ENCODE assay signal across 24 cellular contexts in the genomic region with DNA sequence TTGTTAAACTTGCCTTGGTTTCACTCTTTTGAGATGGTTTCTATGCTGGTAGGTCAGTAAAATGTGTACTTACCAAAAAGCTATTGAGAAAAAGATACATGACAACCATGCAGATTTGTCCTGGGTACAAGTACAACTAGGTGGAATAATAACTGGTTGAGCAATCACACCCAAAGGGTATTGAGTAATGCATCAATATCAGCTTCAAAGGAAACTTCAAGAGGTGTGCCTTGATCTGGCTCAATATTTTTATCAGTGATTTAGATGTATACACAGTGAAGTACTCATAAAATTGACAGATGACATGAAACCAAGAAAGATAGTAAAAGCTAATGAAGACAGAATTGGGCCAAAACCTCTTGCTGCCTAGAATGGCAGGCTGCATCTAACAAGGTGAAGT. TPM values are rescaled to one million over a fixed set of nuclear protein-coding genes. Genes with fewer than 3 reads are reported as not detected.
DNase-seq lines count a peak whose midpoint lies in the region; ATAC-seq, FAIRE-seq and TF ChIP-seq lines count a peak whose summit lies in the region.
"Had no signal": no experiment of that assay in that cellular context is flagged by ENCODE, and none has a peak within 500 bp of the region (broad histone marks: within the 10 kb centered on the region; RNA-seq: fewer than 3 reads in every experiment).

No MANE protein-coding gene starts in this region.

- TF ChIP-seq CTCF in GM23338 (conservative IDR thresholded peaks at IDR 0.05; ENCODE audit: low read depth in 2 of 2): no peak
- TF ChIP-seq CTCF in K562 (IDR thresholded peaks at IDR 0.05 in 2 of 3, conservative IDR thresholded peaks at IDR 0.05 in 1 of 3; ENCODE audit: insufficient read depth in 2 of 3, low read depth in 1 of 3, low read length in 3 of 3): no peak
- TF ChIP-seq CTCF in epithelial cell of esophagus (IDR thresholded peaks at IDR 0.05; ENCODE audit: insufficient read depth, low read depth, low read length, missing control alignments): no peak

- in situ Hi-C loops in K562 (cut with MboI): no loop called here

- H3K4me3 ChIP-seq in GM23338 (no peak overlapping the region), K562 (no peak overlapping the region), epithelial cell of esophagus (ENCODE audit: low read length) (no peak overlapping the region)
- H3K4me3 ChIP-seq: BLaER1 had no signal

- DNase-seq in GM23338 (ENCODE audit: low spot score) (no peak), K562 (ENCODE audit: extremely low read depth in 1 of 4, low spot score in 3 of 4) (no peak), epithelial cell of esophagus (ENCODE audit: low read depth) (peak; percentile 44), GM12891 (ENCODE audit: insufficient read length, low spot score) (no peak), DMS153 treated with DMSO at 0.1 percent for 48 hours (lab: John Stamatoyannopoulos, UW; ENCODE audit: unreplicated experiment) (no peak), NCI-H1436 (lab: John Stamatoyannopoulos, UW) (no peak)
- DNase-seq: 8988T; ACHN; BE2C; C1 segment of cervical spinal cord; CD4-positive, alpha-beta memory T cell; CD4-positive, CD25-positive, alpha-beta regulatory T cell; CD8-positive, alpha-beta memory T cell; COR-L47; DMS 273 treated with DMSO at 0.1 percent for 48 hours; DMS153; DMS79 treated with DMSO at 0.1 percent for 48 hours; GF-D8 had no signal

- H3K36me3 ChIP-seq in GM23338 (ENCODE audit: insufficient read depth) (no peaks in the 10 kb centered on the region), K562 (ENCODE audit: control insufficient read depth, insufficient read depth, low read length) (no peaks in the 10 kb centered on the region)
- H3K36me3 ChIP-seq: BE2C, BLaER1 had no signal

- H3K9ac ChIP-seq in K562 (ENCODE audit: insufficient read depth in 1 of 2, low read depth in 2 of 2, low read length in 2 of 2): no peak overlapping the region
- H3K9ac ChIP-seq: BLaER1 had no signal

- H3K27ac ChIP-seq in GM23338 (ENCODE audit: low read depth) (no peak overlapping the region), K562 (ENCODE audit: extremely low read depth, low read depth, low read length) (no peak overlapping the region)
- H3K27ac ChIP-seq: BLaER1 had no signal

- no peaks in the 10 kb centered on the region for H3K36me3 Mint-ChIP-seq in GM23338 (ENCODE audit: low read depth)
- H3K36me3 Mint-ChIP-seq: CD14-positive monocyte; CD4-positive, alpha-beta memory T cell; CD4-positive, CD25-positive, alpha-beta regulatory T cell; CD8-positive, alpha-beta memory T cell had no signal

- ATAC-seq in GM23338: no peak
- ATAC-seq in K562: no peak

- intact Hi-C loops in K562 (cut with micrococcal nuclease): no loop called here

- no peaks in the 10 kb centered on the region for H3K4me1 Mint-ChIP-seq in GM23338
- H3K4me1 Mint-ChIP-seq: CD4-positive, alpha-beta memory T cell had no signal

- H3K9me3 ChIP-seq in K562 (replicated peaks; ENCODE audit: control insufficient read depth, insufficient read depth, low read depth, low read length): no peaks in the 10 kb centered on the region
- H3K9me3 ChIP-seq: BE2C, BLaER1 had no signal

- TF ChIP-seq POLR2A in K562 (conservative IDR thresholded peaks at IDR 0.05) (no peak), GM12891 (IDR thresholded peaks at IDR 0.05; ENCODE audit: low read depth, low read length) (no peak)

- CTCF ChIA-PET in K562 (lab: Yijun Ruan, JAX; ENCODE audit: low intra/inter-chr PET ratio): no interaction called here

- no peak for TF ChIP-seq EP300 in K562 (IDR thresholded peaks at IDR 0.05; ENCODE audit: low read length)

- H2AFZ ChIP-seq in GM23338: peak overlapping the region; percentile 56; the same call in 1 of the 2 replicates
- no peak overlapping the region for H2AFZ ChIP-seq in K562 (ENCODE audit: low read depth, low read length)

- H3K27me3 Mint-ChIP-seq in GM23338 (ENCODE audit: insufficient read depth, low read depth, poor library complexity): no peaks in the 10 kb centered on the region

- H3K9me3 Mint-ChIP-seq in GM23338: no peaks in the 10 kb centered on the region
- H3K9me3 Mint-ChIP-seq: CD4-positive, CD25-positive, alpha-beta regulatory T cell; CD8-positive, alpha-beta memory T cell had no signal

- no peak for TF ChIP-seq RAD21 in K562 (CRISPR knock-in tag; conservative IDR thresholded peaks at IDR 0.05 in 1 of 2, IDR thresholded peaks at IDR 0.05 in 1 of 2)

- BruUV-seq in K562 (replicated peaks; lab: Mats Ljungman, UMichigan): no TSS peak

- H3K4me3 Mint-ChIP-seq in GM23338: no peak overlapping the region
- H3K4me3 Mint-ChIP-seq: CD14-positive monocyte; CD4-positive, alpha-beta memory T cell; CD4-positive, CD25-positive, alpha-beta regulatory T cell; CD8-positive, alpha-beta memory T cell had no signal

- FAIRE-seq in K562 (lab: Jason Lieb, UNC) (no peak), GM12891 (lab: Jason Lieb, UNC) (no peak)
- FAIRE-seq: A204.1, G401.6, GM12892, GM18507 had no signal

- H3K4me2 ChIP-seq in GM23338 (no peak overlapping the region), K562 (ENCODE audit: insufficient read depth, low read length) (no peak overlapping the region)
- H3K4me2 ChIP-seq: BLaER1 had no signal

- H3K79me2 ChIP-seq in GM23338 (replicated peaks; ENCODE audit: insufficient read depth): no peaks in the 10 kb centered on the region
- H3K79me2 ChIP-seq in K562 (ENCODE audit: control insufficient read depth, insufficient read depth, low read length): no peaks in the 10 kb centered on the region

- H3K27me3 ChIP-seq in GM23338 (ENCODE audit: insufficient read depth) (no peaks in the 10 kb centered on the region), K562 (ENCODE audit: control insufficient read depth in 2 of 2, insufficient read depth in 2 of 2, low read length in 2 of 2) (peaks cover 3 to 11% of the 10 kb centered on the region in 2 experiments; a peak in 4 of 5 replicates)
- H3K27me3 ChIP-seq: BE2C, BLaER1 had no signal

- H3K4me1 ChIP-seq in GM23338 (ENCODE audit: insufficient read depth) (no peaks in the 10 kb centered on the region), K562 (replicated peaks in 1 of 2; ENCODE audit: control insufficient read depth in 2 of 2, insufficient read depth in 2 of 2, low read length in 2 of 2) (no peaks in the 10 kb centered on the region)
- H3K4me1 ChIP-seq: BE2C, BLaER1 had no signal

- no peaks in the 10 kb centered on the region for H3K9me1 ChIP-seq in K562 (ENCODE audit: control insufficient read depth, insufficient read depth, low read length)

- peaks cover 3% of the 10 kb centered on the region; the same call in 1 of the 2 replicates for H3K9me2 ChIP-seq in GM23338 (ENCODE audit: insufficient read depth)

- no peak overlapping the region for H3K27ac Mint-ChIP-seq in GM23338
- H3K27ac Mint-ChIP-seq: CD14-positive monocyte; CD8-positive, alpha-beta memory T cell had no signal

- H4K20me1 ChIP-seq in GM23338 (replicated peaks; ENCODE audit: insufficient read depth) (no peaks in the 10 kb centered on the region), K562 (replicated peaks; ENCODE audit: control insufficient read depth, insufficient read depth, low read length) (no peaks in the 10 kb centered on the region)
- H4K20me1 ChIP-seq: BLaER1 had no signal

- POLR2A ChIA-PET in K562 (lab: Yijun Ruan, JAX): interaction anchor here (0.9 to 1.8 kb wide), 2 partner anchors 10 to 13 kb away, joined by 3 to 5 read pairs; no protein-coding TSS in a partner anchor

- H3F3A ChIP-seq in GM23338 (replicated peaks; ENCODE audit: low read depth): no peaks in the 10 kb centered on the region

TF ChIP-seq in GM23338, 12 proteins besides CTCF, POLR2A, EP300 and RAD21 (continues in another document):
- TF ChIP-seq EZH2 (IDR thresholded peaks at IDR 0.05; ENCODE audit: low read depth, unreplicated experiment): no peak

TF ChIP-seq in K562, 482 proteins besides CTCF, POLR2A, EP300 and RAD21:
- TF ChIP-seq IFI16 (CRISPR knock-in tag; IDR thresholded peaks at IDR 0.05) (no peak), CEBPB (tag; IDR thresholded peaks at IDR 0.05) (peak; percentile 48), ZNF668 (CRISPR knock-in tag; IDR thresholded peaks at IDR 0.05) (no peak), GATAD2A (IDR thresholded peaks at IDR 0.05) (no peak)

TF ChIP-seq in GM12891, 5 proteins besides CTCF, POLR2A, EP300 and RAD21:
- TF ChIP-seq PAX5 (IDR thresholded peaks at IDR 0.05; ENCODE audit: insufficient read depth, low read length, severe bottlenecking) (no peak), SPI1 (IDR thresholded peaks at IDR 0.05; ENCODE audit: low read depth, low read length) (no peak), POU2F2 (IDR thresholded peaks at IDR 0.05; ENCODE audit: low read depth, low read length) (no peak), POLR2AphosphoS5 (IDR thresholded peaks at IDR 0.05; ENCODE audit: low read depth, low read length) (no peak), TAF1 (IDR thresholded peaks at IDR 0.05; ENCODE audit: low read depth, low read length) (no peak)

RNA-seq across cellular contexts. Expression of a gene that starts 21.7 kb away (rescaled TPM):
- 60.8 and 67.4 TPM in 2 replicates for total RNA-seq in GM23338 (2014; rRNA removed; shearing (Covaris generic))
- polyA plus RNA-seq in GM23338 (2016; fragmentation: Nextera tagmentation; extraction: Ambion mirVana) (36.4 and 37.4 TPM in 2 replicates), K562 (2011; rRNA removed) (36.6 and 42.8 TPM in 2 replicates), K562 (2014; fragmentation: Illumina TruSeq; extraction: Trizol) (35.4 and 40.2 TPM in 2 replicates), K562 (2014; fragmentation: Nextera tagmentation; extraction: Ambion mirVana) (10 to 100 TPM; 14.4 to 16.0 TPM), K562 (2014; rRNA removed) (20.5 and 22.4 TPM in 2 replicates)
- 11.9 and 27.4 TPM in 2 replicates for total RNA-seq in K562 (2011; cell fraction: chromatin; rRNA removed; ENCODE audit: low replicate concordance)
- total RNA-seq in K562 (2011; cell fraction: nucleolus; rRNA removed): 9.7 and 13.2 TPM in 2 replicates
- 30.3 and 39.2 TPM in 2 replicates for total RNA-seq in K562 (2011; cell fraction: nucleoplasm; rRNA removed)
- total RNA-seq in K562 (2014; rRNA removed) (23.4 and 26.3 TPM in 2 replicates), K562 (2014; rRNA removed; fragmentation: Illumina TruSeq; extraction: Trizol) (54.1 and 64.5 TPM in 2 replicates), K562 (2015; rRNA removed; fragmentation: Illumina TruSeq; extraction: Trizol) (44.8 and 48.8 TPM in 2 replicates), K562 (2021) (49.6 and 53.0 TPM in 2 replicates)
- polyA plus RNA-seq in K562 (2011; cell fraction: cytosol; rRNA removed): 5.4 and 19.0 TPM in 2 replicates
- polyA plus RNA-seq in K562 (2011; cell fraction: nucleus; rRNA removed): 3.5 and 10.8 TPM in 2 replicates
- polyA plus RNA-seq in K562 (2012): 24.7 and 29.4 TPM in 2 replicates
- polyA minus RNA-seq in K562 (2011; rRNA and poly(A)+ RNA removed): 67.7 and 99.4 TPM in 2 replicates
- 22.2 and 26.7 TPM in 2 replicates for polyA minus RNA-seq in K562 (2011; cell fraction: cytosol; rRNA and poly(A)+ RNA removed)
- polyA minus RNA-seq in K562 (2011; cell fraction: nucleus; rRNA and poly(A)+ RNA removed): 9.6 and 21.9 TPM in 2 replicates
- polyA plus RNA-seq in GM12891 (2012; ENCODE audit: low read depth, missing spikeins): 11.6 TPM
